In genomic region chr20:34709836-34710567, GRCh38 we compare ENCODE assay signal across 8 cellular contexts. TPM values are rescaled to one million over a fixed set of nuclear protein-coding genes. Genes with fewer than 3 reads are reported as not detected.
A peak's percentile ranks its signal among the peaks of the same experiment; 100 is the strongest.
DNase-seq lines count a peak whose midpoint lies in the region; ATAC-seq and TF ChIP-seq lines count a peak whose summit lies in the region.

No MANE protein-coding gene starts in this region.

- TF ChIP-seq POLR2A in esophagus muscularis mucosa (IDR thresholded peaks at IDR 0.05; ENCODE audit: low read depth) (no peak), thyroid gland (IDR thresholded peaks at IDR 0.05) (no peak)

- peak overlapping the region; percentile 94 to 100 (median 99) for H3K27ac ChIP-seq in esophagus muscularis mucosa (replicated peaks in 1 of 4)
- H3K27ac ChIP-seq in thyroid gland: peak overlapping the region; percentile 86 to 98 (median 97)

- peak in 3 of 4 experiments; percentile 10 to 68 (median 45) for DNase-seq in stimulated activated CD4-positive, alpha-beta T cell treated with anti-CD3 and anti-CD28 coated beads, Interleukin-1b, Interleukin-23, amount 100 ng/mL, for 24 hours (ENCODE audit: low read depth in 4 of 4, low spot score in 1 of 4)
- DNase-seq in stimulated activated CD4-positive, alpha-beta T cell treated with anti-CD3 and anti-CD28 coated beads, Interleukin-1b, Interleukin-23, amount 100 ng/mL, for 48 hours: no peak
- peak; percentile 77 for DNase-seq in HEK293T (ENCODE audit: extremely low spot score)
- DNase-seq in NAMALWA (ENCODE audit: low spot score): peak; percentile 78
- peak; percentile 59 for DNase-seq in WTC11 (ENCODE audit: low spot score)
- DNase-seq in esophagus muscularis mucosa (ENCODE audit: extremely low spot score): no peak
- peak; percentile 83 for DNase-seq in naive B cell
- DNase-seq in thyroid gland: peak; percentile 79 to 81

- ATAC-seq in WTC11 (peak; percentile 52), naive B cell (ENCODE audit: low read depth in 2 of 2) (peak; percentile 57 to 61)

- H3K27me3 Mint-ChIP-seq in WTC11 (ENCODE audit: low read depth) (peaks cover 46% of the 10 kb centered on the region), naive B cell (no peaks in the 10 kb centered on the region)

- POLR2A ChIA-PET in HEK293T (lab: Yijun Ruan, JAX): interaction anchor here (1.0 kb wide), 1 partner anchor 1244 kb away, joined by 3 read pairs; the partner anchor contains the start of gene SCAND1
- POLR2A ChIA-PET in WTC11 (lab: Charles Lee): no interaction called here

- peaks cover 0 to 45% (median 26%) of the 10 kb centered on the region in 4 donors for H3K36me3 ChIP-seq in esophagus muscularis mucosa
- H3K36me3 ChIP-seq in thyroid gland: no peaks in the 10 kb centered on the region

- TF ChIP-seq CTCF in WTC11 (IDR thresholded peaks at IDR 0.05): no peak
- no peak for TF ChIP-seq CTCF in esophagus muscularis mucosa (IDR thresholded peaks at IDR 0.05)
- TF ChIP-seq CTCF in thyroid gland (IDR thresholded peaks at IDR 0.05): peak in 2 of 6 experiments; percentile 19 to 25

- peaks cover 16% of the 10 kb centered on the region for H3K4me1 Mint-ChIP-seq in WTC11
- H3K4me1 Mint-ChIP-seq in naive B cell: peaks cover 17 to 23% (median 18%) of the 10 kb centered on the region in 3 donors

- H3K27ac Mint-ChIP-seq in WTC11 (no peak overlapping the region), naive B cell (peak overlapping the region; percentile 81 to 97 (median 95))

- CTCF ChIA-PET in HEK293T (lab: Yijun Ruan, JAX): interaction anchor here (0.6 to 2.0 kb wide), 2 partner anchors 27 to 397 kb away, joined by 3 to 4 read pairs; no protein-coding TSS in a partner anchor
- CTCF ChIA-PET in WTC11 (lab: Charles Lee): interaction anchor here (0.6 to 7.0 kb wide), 12 partner anchors 17 to 519 kb away, joined by 3 to 50 read pairs (median 4); no protein-coding TSS in a partner anchor

- H3K4me3 Mint-ChIP-seq in WTC11 (peak overlapping the region; percentile 77), naive B cell (peak overlapping the region; percentile 85 to 96 (median 92))

- no peaks in the 10 kb centered on the region for H3K9me3 Mint-ChIP-seq in WTC11
- no peaks in the 10 kb centered on the region for H3K9me3 Mint-ChIP-seq in naive B cell

- no peaks in the 10 kb centered on the region for H3K9me3 ChIP-seq in esophagus muscularis mucosa
- no peaks in the 10 kb centered on the region for H3K9me3 ChIP-seq in thyroid gland

- TF ChIP-seq EP300 in esophagus muscularis mucosa (IDR thresholded peaks at IDR 0.05): no peak

- intact Hi-C loops in esophagus muscularis mucosa (cut with DNase I): loop anchor here (5.0 to 10.0 kb wide), 3 partner anchors 133 to 405 kb away; partner anchors contain the start of gene AHCY
- intact Hi-C loops in thyroid gland (cut with DNase I): loop anchor here (5.0 kb wide), 1 partner anchor 148 kb away; no protein-coding TSS in a partner anchor

- H3K27me3 ChIP-seq in esophagus muscularis mucosa (no peaks in the 10 kb centered on the region), thyroid gland (no peaks in the 10 kb centered on the region)

- peak overlapping the region; percentile 72 to 78 (median 76) for H3K4me3 ChIP-seq in esophagus muscularis mucosa
- peak overlapping the region; percentile 66 to 80 (median 78) for H3K4me3 ChIP-seq in thyroid gland (replicated peaks in 1 of 3)

- 11% methylated on average over 24 of the region's 61 CpGs for WGBS in esophagus muscularis mucosa
- 9 to 11% methylated on average over 26 to 33 of the region's 61 CpGs for WGBS in thyroid gland, 2 donors

- peaks cover 45 to 68% (median 57%) of the 10 kb centered on the region in 4 donors for H3K4me1 ChIP-seq in esophagus muscularis mucosa
- peaks cover 24 to 46% of the 10 kb centered on the region in 2 donors for H3K4me1 ChIP-seq in thyroid gland

- H3K36me3 Mint-ChIP-seq in WTC11: no peaks in the 10 kb centered on the region
- peaks cover 2 to 15% of the 10 kb centered on the region in 2 donors for H3K36me3 Mint-ChIP-seq in naive B cell

TF ChIP-seq in HEK293T, 16 proteins besides CTCF, POLR2A, EP300 and RAD21:
- TF ChIP-seq FOXK2 (IDR thresholded peaks at IDR 0.05): no peak
- TF ChIP-seq TARDBP (IDR thresholded peaks at IDR 0.05): no peak
- no peak for TF ChIP-seq ELF4 (IDR thresholded peaks at IDR 0.05)
- TF ChIP-seq FOXM1 (IDR thresholded peaks at IDR 0.05; ENCODE audit: borderline replicate concordance): no peak
- TF ChIP-seq ARNT (IDR thresholded peaks at IDR 0.05): no peak
- TF ChIP-seq LEF1 (IDR thresholded peaks at IDR 0.05; ENCODE audit: borderline replicate concordance): no peak
- no peak for TF ChIP-seq SP1 (IDR thresholded peaks at IDR 0.05)
- TF ChIP-seq HDGF (IDR thresholded peaks at IDR 0.05; ENCODE audit: borderline replicate concordance): no peak
- no peak for TF ChIP-seq FOXA1 (IDR thresholded peaks at IDR 0.05)
- no peak for TF ChIP-seq SUZ12 (IDR thresholded peaks at IDR 0.05)
- TF ChIP-seq L3MBTL2 (conservative IDR thresholded peaks at IDR 0.05): no peak
- no peak for TF ChIP-seq CTBP1 (IDR thresholded peaks at IDR 0.05; ENCODE audit: borderline replicate concordance)
- TF ChIP-seq NFRKB (IDR thresholded peaks at IDR 0.05): no peak
- TF ChIP-seq PKNOX1 (IDR thresholded peaks at IDR 0.05): no peak
- no peak for TF ChIP-seq ZNF384 (IDR thresholded peaks at IDR 0.05)
- TF ChIP-seq BHLHE40 (IDR thresholded peaks at IDR 0.05; ENCODE audit: borderline replicate concordance): no peak

TF ChIP-seq in WTC11, 78 proteins besides CTCF, POLR2A, EP300 and RAD21:
- TF ChIP-seq FOXJ3 (CRISPR knock-in tag; IDR thresholded peaks at IDR 0.05; ENCODE audit: borderline replicate concordance): no peak
- TF ChIP-seq TCF7 (CRISPR knock-in tag; IDR thresholded peaks at IDR 0.05; ENCODE audit: low read depth): no peak
- no peak for TF ChIP-seq CREB1 (CRISPR knock-in tag; IDR thresholded peaks at IDR 0.05)
- 0 out of 2 replicates have a peak, but pooled peaks have one; percentile 7 for TF ChIP-seq FOXK1 (CRISPR knock-in tag; IDR thresholded peaks at IDR 0.05)
- 0 out of 2 replicates have a peak, but pooled peaks have one; percentile 8 for TF ChIP-seq E2F5 (CRISPR knock-in tag; IDR thresholded peaks at IDR 0.05)
- no peak for TF ChIP-seq SMAD3 (CRISPR knock-in tag; IDR thresholded peaks at IDR 0.05; ENCODE audit: borderline replicate concordance)
- TF ChIP-seq FOXP1 (CRISPR knock-in tag; IDR thresholded peaks at IDR 0.05; ENCODE audit: borderline replicate concordance): peak; percentile 24; the same call in 1 of the 2 replicates
- TF ChIP-seq NR2C2 (CRISPR knock-in tag; IDR thresholded peaks at IDR 0.05): no peak

RNA-seq across cellular contexts. Expression of gene TP53INP2, which starts 5.9 kb away (rescaled TPM):
- total RNA-seq in WTC11 (2021): 3.8 to 4.3 TPM (median 4.1 TPM) in 3 replicates
- total RNA-seq in esophagus muscularis mucosa: 10 to 100 TPM; 37.1 to 73.1 (median 62.5) TPM
- 1 to 10 TPM in 4 of 6 donors, under 1 TPM in 2; 0.57 to 1.7 (median 1.2) TPM for polyA plus RNA-seq in naive B cell (ENCODE audit: low read depth in 6 of 6)
- 10 to 100 TPM; 21.9 to 39.7 (median 31.2) TPM for total RNA-seq in thyroid gland

RNA-seq across cellular contexts. Expression of gene PIGU, which starts 33.1 kb away (rescaled TPM):
- 24.8 to 31.7 TPM (median 28.7 TPM) in 3 replicates for total RNA-seq in WTC11 (2021)
- 10 to 100 TPM in 1 of 4 donors, 1 to 10 TPM in 3; 9.1 to 10.8 (median 9.5) TPM for total RNA-seq in esophagus muscularis mucosa
- polyA plus RNA-seq in naive B cell (ENCODE audit: low read depth in 6 of 6): 10 to 100 TPM; 14.4 to 24.3 (median 22.5) TPM
- total RNA-seq in thyroid gland: 10 to 100 TPM; 12.1 to 25.8 (median 18.0) TPM

Comparison
In these comparisons a context has a peak if more than half of its experiments do, and no peak if none do; other contexts are left out.
1. DNase-seq: peak in stimulated activated CD4-positive, alpha-beta T cell treated with anti-CD3 and anti-CD28 coated beads, Interleukin-1b, Interleukin-23, amount 100 ng/mL, for 24 hours (3 of 4), HEK293T (single experiment), NAMALWA (single experiment), WTC11 (single experiment), naive B cell (single experiment) and thyroid gland (2 of 2); none in stimulated activated CD4-positive, alpha-beta T cell treated with anti-CD3 and anti-CD28 coated beads, Interleukin-1b, Interleukin-23, amount 100 ng/mL, for 48 hours (single experiment) and esophagus muscularis mucosa (single experiment).